Comparison of ENCODE assay signal across 2 cellular contexts in genomic region chr2:27265536-27265870, GRCh38.
TF ChIP-seq lines count a peak whose summit lies in the region.

No MANE protein-coding gene starts in this region.

TF ChIP-seq in GM23338, 12 proteins besides CTCF, POLR2A, EP300 and RAD21:
- no peak for TF ChIP-seq ETS1 (IDR thresholded peaks at IDR 0.05)
- no peak for TF ChIP-seq STAT1 (IDR thresholded peaks at IDR 0.05; ENCODE audit: unreplicated experiment)
- TF ChIP-seq ZNF462 (CRISPR knock-in tag; IDR thresholded peaks at IDR 0.05), result no peak
- no peak for TF ChIP-seq CREB1 (CRISPR knock-in tag; IDR thresholded peaks at IDR 0.05; ENCODE audit: low read depth)
- TF ChIP-seq NANOG (IDR thresholded peaks at IDR 0.05; ENCODE audit: borderline replicate concordance), result no peak
- no peak for TF ChIP-seq POLR2AphosphoS5 (IDR thresholded peaks at IDR 0.05; ENCODE audit: low read depth)
- no peak for TF ChIP-seq ZNF114 (CRISPR knock-in tag; IDR thresholded peaks at IDR 0.05)

TF ChIP-seq in K562, 482 proteins besides CTCF, POLR2A, EP300 and RAD21:
- TF ChIP-seq ZNF133 (CRISPR knock-in tag; IDR thresholded peaks at IDR 0.05) (no peak), TOE1 (IDR thresholded peaks at IDR 0.05; ENCODE audit: borderline replicate concordance) (no peak), TOE1 (CRISPR knock-in tag; IDR thresholded peaks at IDR 0.05; ENCODE audit: borderline replicate concordance, low read depth) (no peak), SAP30 (IDR thresholded peaks at IDR 0.05; ENCODE audit: borderline replicate concordance, insufficient read depth, low read depth, low read length, poor library complexity, severe bottlenecking) (no peak), ZFP36 (IDR thresholded peaks at IDR 0.05; ENCODE audit: low read depth, low read length, partially characterized antibody) (peak; percentile 84), ZNF445 (CRISPR knock-in tag; IDR thresholded peaks at IDR 0.05; ENCODE audit: low read depth) (no peak), ZC3H11A (IDR thresholded peaks at IDR 0.05; ENCODE audit: low read depth, low read length) (no peak), ID3 (CRISPR knock-in tag; IDR thresholded peaks at IDR 0.05) (no peak), ID3 (tag; IDR thresholded peaks at IDR 0.05) (no peak), ZNF316 (IDR thresholded peaks at IDR 0.05) (peak; percentile 52), POLR2B (IDR thresholded peaks at IDR 0.05; ENCODE audit: low read depth, partially characterized antibody) (no peak), DPF2 (IDR thresholded peaks at IDR 0.05) (no peak), TAF9B (IDR thresholded peaks at IDR 0.05; ENCODE audit: partially characterized antibody) (no peak), ELF2 (CRISPR knock-in tag; IDR thresholded peaks at IDR 0.05) (no peak), LARP7 (IDR thresholded peaks at IDR 0.05) (no peak), SMARCA5 (IDR thresholded peaks at IDR 0.05) (no peak)
